In the genomic region with DNA sequence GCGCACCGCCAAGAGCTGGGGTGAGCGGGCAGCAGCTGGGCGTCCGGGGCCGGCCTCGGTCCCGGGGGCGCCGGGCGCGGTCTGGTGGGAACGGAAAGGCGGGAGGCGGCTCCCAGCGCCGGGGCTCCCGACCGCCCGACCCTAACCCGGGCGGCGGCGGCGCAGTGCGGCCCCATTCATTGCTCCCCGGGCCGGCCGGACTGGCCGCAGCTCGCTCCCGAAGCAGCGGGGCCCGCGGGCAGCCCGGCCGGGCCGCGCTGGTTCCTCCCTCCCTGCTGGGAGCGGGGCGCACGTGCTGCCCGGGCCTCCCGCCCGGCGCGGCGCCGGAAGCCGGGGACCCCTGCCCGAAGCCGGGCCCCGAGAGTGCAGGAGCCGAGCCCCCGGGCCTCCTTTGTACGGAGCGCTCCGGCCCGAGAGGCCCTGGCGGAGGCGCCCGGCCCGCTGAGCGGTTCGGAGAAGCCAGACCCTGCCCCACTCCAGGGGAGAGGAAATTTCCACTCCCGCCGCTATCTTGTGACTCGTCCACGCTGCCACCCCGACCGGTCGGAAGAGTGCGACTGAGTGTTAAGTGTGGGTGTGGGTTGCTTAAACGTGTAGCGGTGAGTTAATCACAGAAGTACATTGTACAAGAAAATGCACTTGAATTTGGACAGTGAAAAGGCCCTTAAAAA, we compare ENCODE assay signal across 8 cellular contexts. TPM values are rescaled to one million over a fixed set of nuclear protein-coding genes. Genes with fewer than 3 reads are reported as not detected.
DNase-seq lines count a peak whose midpoint lies in the region; ATAC-seq, FAIRE-seq and TF ChIP-seq lines count a peak whose summit lies in the region.

No MANE protein-coding gene starts in this region.

- H3K27ac Mint-ChIP-seq in immature natural killer cell: peak overlapping the region; percentile 85 to 95 (median 90)

- no peaks in the 10 kb centered on the region for H3K9me3 Mint-ChIP-seq in immature natural killer cell

- H2AK9ac ChIP-seq in IMR-90 (replicated peaks; ENCODE audit: low read depth, low read length, poor library complexity): peak overlapping the region; percentile 86

- no peak overlapping the region for H4K5ac ChIP-seq in IMR-90 (ENCODE audit: low read depth, low read length)

- POLR2A ChIA-PET in IMR-90 (lab: Charles Lee; ENCODE audit: unreplicated experiment): interaction anchor here (0.6 kb wide), 1 partner anchor 90 kb away, joined by 4 read pairs; no protein-coding TSS in a partner anchor

- H3K79me1 ChIP-seq in IMR-90 (ENCODE audit: low read depth in 1 of 2, low read length in 2 of 2): peaks cover 0 to 16% of the 10 kb centered on the region in 2 experiments; a peak in 2 of 4 replicates

- H3K4ac ChIP-seq in IMR-90 (ENCODE audit: low read depth, low read length): peak overlapping the region; percentile 84

- intact Hi-C loops in IMR-90 (cut with micrococcal nuclease): loop anchor here (5.0 kb wide), 1 partner anchor 120 kb away; no protein-coding TSS in a partner anchor

- H3K14ac ChIP-seq in IMR-90 (replicated peaks; ENCODE audit: low read depth, low read length): peak overlapping the region; percentile 79

- TF ChIP-seq CTCF in IMR-90 (conservative IDR thresholded peaks at IDR 0.05; ENCODE audit: low read depth, low read length) (no peak), brain microvascular endothelial cell (IDR thresholded peaks at IDR 0.05; ENCODE audit: low read depth, low read length, missing control alignments) (no peak)

- peak overlapping the region; percentile 83 for H2BK5ac ChIP-seq in IMR-90 (ENCODE audit: low read depth, low read length, poor library complexity, severe bottlenecking)

- BruUV-seq in IMR-90 (replicated peaks; lab: Mats Ljungman, UMichigan): no TSS peak

- in situ Hi-C loops in IMR-90 (cut with MboI; ENCODE audit: low sequenced_read_pairs) (loop anchor here (25.0 kb wide), 1 partner anchor 540 kb away; no protein-coding TSS in a partner anchor), brain microvascular endothelial cell (cut with HindIII; ENCODE audit: low pct_ligation_motif_present, low sequenced_read_pairs) (no loop called here)

- H4K91ac ChIP-seq in IMR-90 (ENCODE audit: insufficient read depth, low read depth, low read length): no peak overlapping the region; the same call in 1 of the 2 replicates

- H4K20me1 ChIP-seq in IMR-90 (ENCODE audit: insufficient read depth, low read length): peaks cover 11% of the 10 kb centered on the region; the same call in 1 of the 2 replicates

- no peak for FAIRE-seq in small intestine (lab: Jason Lieb, UNC)

- ATAC-seq in GM21447 (IDR thresholded peaks at IDR 0.05; ENCODE audit: unreplicated experiment): peak; percentile 13
- peak; percentile 11 for ATAC-seq in IMR-90 (ENCODE audit: low read depth)

- 1% methylated on average over 25 of the region's 75 CpGs; no CpG with 5 or more reads in 1 of the 2 experiments for WGBS in IMR-90 (ENCODE audit: extremely low coverage in 2 of 2, insufficient read length in 1 of 2), 2 experiments
- WGBS in small intestine, 3 donors: 0 to 1% (median 1%) methylated on average over 25 to 75 of the region's 75 CpGs

- H4K8ac ChIP-seq in IMR-90 (ENCODE audit: low read depth in 2 of 2, low read length in 2 of 2): peak overlapping the region in 1 of 2 experiments; percentile 59; a peak in 1 of 4 replicates

- DNase-seq in Daoy (ENCODE audit: low read depth) (peak; percentile 45), IMR-90 (peak; percentile 33), UCSD-AML1 (lab: John Stamatoyannopoulos, UW; ENCODE audit: unreplicated experiment) (peak; percentile 52), brain microvascular endothelial cell (no peak), immature natural killer cell (peak; percentile 69 to 79 (median 69)), small intestine (peak; percentile 60), cortex of kidney (lab: John Stamatoyannopoulos, UW) (no peak)

- no peaks in the 10 kb centered on the region for H3K27me3 ChIP-seq in IMR-90 (ENCODE audit: control insufficient read depth, insufficient read depth, low read length)
- H3K27me3 ChIP-seq in brain microvascular endothelial cell (replicated peaks): no peaks in the 10 kb centered on the region
- H3K27me3 ChIP-seq in small intestine (ENCODE audit: control insufficient read depth in 2 of 2, insufficient read depth in 2 of 2, low read length in 2 of 2): no peaks in the 10 kb centered on the region

- peaks cover 1% of the 10 kb centered on the region; the same call in 1 of the 2 replicates for H3K36me3 ChIP-seq in IMR-90 (ENCODE audit: control insufficient read depth, insufficient read depth, low read length)
- H3K36me3 ChIP-seq in brain microvascular endothelial cell (replicated peaks): no peaks in the 10 kb centered on the region
- no peaks in the 10 kb centered on the region for H3K36me3 ChIP-seq in small intestine (ENCODE audit: control insufficient read depth in 2 of 2, insufficient read depth in 2 of 2, low read length in 2 of 2)

- H3K18ac ChIP-seq in IMR-90 (ENCODE audit: low read depth, low read length): peak overlapping the region; percentile 55

- peaks cover 26 to 41% of the 10 kb centered on the region in 2 donors for H3K4me1 Mint-ChIP-seq in immature natural killer cell

- peak overlapping the region; percentile 59; the same call in 1 of the 2 replicates for H2BK120ac ChIP-seq in IMR-90 (ENCODE audit: low read depth, low read length)

- no peaks in the 10 kb centered on the region for H3K9me3 ChIP-seq in IMR-90 (ENCODE audit: control insufficient read depth, insufficient read depth, low read length)
- no peaks in the 10 kb centered on the region for H3K9me3 ChIP-seq in small intestine (ENCODE audit: control insufficient read depth, low read depth)

- dilution Hi-C loops in IMR-90 (cut with HindIII; ENCODE audit: low sequenced_read_pairs, unreplicated experiment): no loop called here

- peaks cover 5% of the 10 kb centered on the region for H3K9me1 ChIP-seq in IMR-90 (ENCODE audit: insufficient read depth, low read length)

- peak overlapping the region; percentile 88 for H2AFZ ChIP-seq in IMR-90 (replicated peaks; ENCODE audit: low read length, poor library complexity)

- H2BK20ac ChIP-seq in IMR-90 (ENCODE audit: low read depth, low read length): no peak overlapping the region

- H3K9ac ChIP-seq in IMR-90 (ENCODE audit: low read depth, low read length): peak overlapping the region; percentile 99

- H3K4me3 Mint-ChIP-seq in immature natural killer cell: peak overlapping the region; percentile 87 to 93 (median 90)

- H2BK15ac ChIP-seq in IMR-90 (ENCODE audit: low read depth, low read length): no peak overlapping the region

- H3K4me3 ChIP-seq in IMR-90 (ENCODE audit: insufficient read depth, low read depth, low read length) (peak overlapping the region; percentile 96), brain microvascular endothelial cell (ENCODE audit: low read depth, low read length) (peak overlapping the region; percentile 81), small intestine (ENCODE audit: low read depth in 1 of 2, low read length in 2 of 2) (peak overlapping the region; percentile 94 to 100)

- H2AK5ac ChIP-seq in IMR-90 (ENCODE audit: low read depth, low read length): peak overlapping the region; percentile 44; the same call in 1 of the 2 replicates

- CTCF ChIA-PET in IMR-90 (lab: Yijun Ruan, JAX): interaction anchor here (0.6 to 1.1 kb wide), 2 partner anchors 124 to 142 kb away, joined by 3 read pairs; no protein-coding TSS in a partner anchor

- H3K56ac ChIP-seq in IMR-90 (ENCODE audit: extremely low read depth, insufficient read depth, low read length): peak overlapping the region; percentile 77; the same call in 1 of the 2 replicates

- TF ChIP-seq POLR2A in IMR-90 (IDR thresholded peaks at IDR 0.05; ENCODE audit: low read depth, low read length): no peak

- H3K4me1 ChIP-seq in IMR-90 (ENCODE audit: control insufficient read depth, insufficient read depth, low read length): peaks cover 4% of the 10 kb centered on the region
- peaks cover 3 to 4% of the 10 kb centered on the region in 2 donors for H3K4me1 ChIP-seq in small intestine (ENCODE audit: control insufficient read depth in 2 of 2, insufficient read depth in 1 of 2, low read depth in 1 of 2, low read length in 1 of 2)

- H3K36me3 Mint-ChIP-seq in immature natural killer cell: no peaks in the 10 kb centered on the region

- peak overlapping the region; percentile 82 for H3K4me2 ChIP-seq in IMR-90 (ENCODE audit: low read depth, low read length)

- H3K23ac ChIP-seq in IMR-90 (ENCODE audit: low read depth, low read length): peak overlapping the region; percentile 97

- H3K27ac ChIP-seq in IMR-90 (ENCODE audit: insufficient read depth, low read length) (peak overlapping the region; percentile 98), brain microvascular endothelial cell (peak overlapping the region; percentile 88), small intestine (ENCODE audit: low read depth in 1 of 2, low read length in 1 of 2) (peak overlapping the region; percentile 94 to 95)

- TF ChIP-seq RAD21 in IMR-90 (IDR thresholded peaks at IDR 0.05; ENCODE audit: low read length): no peak

- peaks cover 5 to 17% (median 7%) of the 10 kb centered on the region in 3 donors for H3K27me3 Mint-ChIP-seq in immature natural killer cell (ENCODE audit: low read depth in 3 of 3)

TF ChIP-seq in IMR-90, 13 proteins besides CTCF, POLR2A, EP300 and RAD21 (continues in another document):
- no peak for TF ChIP-seq NFE2L2 (IDR thresholded peaks at IDR 0.05; ENCODE audit: low read depth, low read length)
- TF ChIP-seq SMC3 (IDR thresholded peaks at IDR 0.05; ENCODE audit: low read depth, low read length): no peak
- peak; percentile 38; the same call in 1 of the 2 replicates for TF ChIP-seq MXI1 (IDR thresholded peaks at IDR 0.05; ENCODE audit: borderline replicate concordance, low read depth, low read length)
- no peak for TF ChIP-seq FOS (IDR thresholded peaks at IDR 0.05; ENCODE audit: low read depth, low read length)
- TF ChIP-seq, protein P1, sequence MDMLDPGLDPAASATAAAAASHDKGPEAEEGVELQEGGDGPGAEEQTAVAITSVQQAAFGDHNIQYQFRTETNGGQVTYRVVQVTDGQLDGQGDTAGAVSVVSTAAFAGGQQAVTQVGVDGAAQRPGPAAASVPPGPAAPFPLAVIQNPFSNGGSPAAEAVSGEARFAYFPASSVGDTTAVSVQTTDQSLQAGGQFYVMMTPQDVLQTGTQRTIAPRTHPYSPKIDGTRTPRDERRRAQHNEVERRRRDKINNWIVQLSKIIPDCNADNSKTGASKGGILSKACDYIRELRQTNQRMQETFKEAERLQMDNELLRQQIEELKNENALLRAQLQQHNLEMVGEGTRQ (IDR thresholded peaks at IDR 0.05; ENCODE audit: low read depth, low read length): no peak
- no peak for TF ChIP-seq MAZ (IDR thresholded peaks at IDR 0.05; ENCODE audit: borderline replicate concordance, low read depth, low read length)
- no peak for TF ChIP-seq RFX5 (IDR thresholded peaks at IDR 0.05; ENCODE audit: low read depth, low read length)
- no peak for TF ChIP-seq RCOR1 (IDR thresholded peaks at IDR 0.05; ENCODE audit: insufficient replicate concordance, low read length)

RNA-seq across cellular contexts. Expression of a gene that starts 0.6 kb away (rescaled TPM):
- 40.6 and 45.8 TPM in 2 replicates for total RNA-seq in Daoy (2014; rRNA removed; shearing (Covaris generic))
- 64.3 and 111 TPM in 2 replicates for total RNA-seq in IMR-90 (2012; rRNA removed)
- polyA plus RNA-seq in IMR-90 (2012; rRNA removed) (98.2 and 126 TPM in 2 replicates), immature natural killer cell (100 to 1,000 TPM; 145 to 206 (median 167) TPM), small intestine (100 to 1,000 TPM; 174 to 308 (median 207) TPM)
- polyA plus RNA-seq in IMR-90 (2012; cell fraction: cytosol; rRNA removed): 29.3 and 75.6 TPM in 2 replicates
- 11.5 and 107 TPM in 2 replicates for polyA plus RNA-seq in IMR-90 (2012; cell fraction: nucleus; rRNA removed; ENCODE audit: low replicate concordance)

Comparison
In these comparisons a context has a peak if more than half of its experiments do, and no peak if none do; other contexts are left out.
1. DNase-seq: peak in Daoy (single experiment), IMR-90 (single experiment), UCSD-AML1 (single experiment), immature natural killer cell (3 of 3) and small intestine (single experiment); none in brain microvascular endothelial cell (single experiment) and cortex of kidney (single experiment).
2. Peak in every context shown above with its lines, with median percentiles within 50 percentile points of each other: H3K27ac ChIP-seq and H3K4me3 ChIP-seq.